ENCODE assay signal across 8 cellular contexts in the genomic region with DNA sequence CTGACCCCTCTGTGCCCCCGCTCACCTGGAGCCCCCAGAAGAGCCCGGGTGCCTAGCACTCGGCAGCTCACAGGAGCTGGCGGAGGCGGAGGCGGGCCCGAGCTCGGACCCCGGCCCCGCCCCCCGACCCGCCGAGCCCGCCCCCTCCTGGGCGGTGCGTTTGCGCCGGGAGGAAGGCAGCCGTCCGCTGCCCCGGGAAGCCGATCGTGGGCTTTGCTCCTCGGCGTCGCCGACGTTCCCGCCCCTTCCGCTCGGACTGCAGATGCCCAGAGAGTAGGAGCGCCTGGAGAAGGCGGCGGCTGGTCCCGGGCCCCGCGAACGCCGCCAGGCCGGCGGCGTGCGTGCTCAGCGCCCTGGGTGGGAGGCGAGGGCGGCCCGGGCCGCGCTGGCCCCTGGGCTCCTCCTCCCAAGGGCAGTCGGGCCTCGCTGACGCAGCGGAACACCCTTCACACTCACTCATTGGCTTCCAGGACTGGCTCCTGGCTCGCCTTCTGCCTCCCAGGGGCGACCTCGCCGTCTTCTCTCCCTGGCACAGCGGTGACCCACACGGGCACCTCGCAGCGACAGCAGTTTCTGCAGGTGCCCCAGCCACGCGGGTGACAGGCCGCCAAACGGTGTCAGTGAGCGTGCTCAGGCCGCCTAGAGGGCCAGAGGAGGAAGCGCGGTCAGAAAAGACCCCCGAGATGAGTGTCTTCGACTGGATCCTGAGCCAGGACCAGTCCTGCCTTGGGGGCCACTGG. TPM values are rescaled to one million over a fixed set of nuclear protein-coding genes. Genes with fewer than 3 reads are reported as not detected.
A peak's percentile ranks its signal among the peaks of the same experiment; 100 is the strongest.
DNase-seq lines count a peak whose midpoint lies in the region; ATAC-seq and TF ChIP-seq lines count a peak whose summit lies in the region.

A gene (minus strand): TSS at position 74 of the 740 bp plus-strand sequence. CDS start 415 bp downstream, outside the sequence.

- WGBS in esophagus, 2 donors: 0 to 1% methylated on average over 52 to 71 of the region's 71 CpGs

- no peaks in the 10 kb centered on the region for H3K27me3 Mint-ChIP-seq in CD8-positive, alpha-beta memory T cell
- no peaks in the 10 kb centered on the region for H3K27me3 Mint-ChIP-seq in activated T-cell treated with anti-CD3 and anti-CD28 coated beads, Interleukin-2, amount 50 U/mL, for 4 hours (ENCODE audit: low read depth)

- DNase-seq in CD8-positive, alpha-beta memory T cell: peak; percentile 76 to 86 (median 83)
- peak; percentile 50 for DNase-seq in HS-27A (ENCODE audit: low read depth)
- DNase-seq in PC-9: peak; percentile 57 to 95
- peak; percentile 76 for DNase-seq in activated T-cell treated with anti-CD3 and anti-CD28 coated beads, Interleukin-2, amount 50 U/mL, for 4 hours
- DNase-seq in stimulated activated CD8-positive, alpha-beta memory T cell treated with anti-CD3 and anti-CD28 coated beads, Interleukin-4, amount 100 ng/mL, for 48 hours: peak; percentile 90

- CTCF ChIA-PET in CD8-positive, alpha-beta memory T cell (lab: Charles Lee): interaction anchor here (1.1 to 1.3 kb wide), 2 partner anchors 8 to 10 kb away, joined by 3 to 8 read pairs; no protein-coding TSS in a partner anchor
- CTCF ChIA-PET in PC-9 (lab: Charles Lee): interaction anchor here (1.0 kb wide), 1 partner anchor 41 kb away, joined by 3 read pairs; a partner anchor contains a TSS

- H3F3A ChIP-seq in PC-9 (ENCODE audit: insufficient read depth, low read depth): peaks cover 12% of the 10 kb centered on the region; the same call in 1 of the 2 replicates

- H3K27ac ChIP-seq in CD8-positive, alpha-beta memory T cell (ENCODE audit: low read depth, low read length): peak within 1 kb of the TSS; percentile 80
- H3K27ac ChIP-seq in PC-9 (peak within 1 kb of the TSS; percentile 68), esophagus (ENCODE audit: low read depth in 2 of 2, low read length in 1 of 2) (peak within 1 kb of the TSS; percentile 94 to 97), muscle layer of colon (ENCODE audit: low read depth, low read length) (peak within 1 kb of the TSS; percentile 77)

- H3K4me3 ChIP-seq in CD8-positive, alpha-beta memory T cell (ENCODE audit: low read length): peak within 1 kb of the TSS; percentile 88
- H3K4me3 ChIP-seq in PC-9 (peak within 1 kb of the TSS; percentile 78), esophagus (ENCODE audit: low read depth in 1 of 2, low read length in 2 of 2) (peak within 1 kb of the TSS; percentile 72 to 82), muscle layer of colon (ENCODE audit: low read depth in 1 of 2, low read length in 2 of 2) (peak within 1 kb of the TSS; percentile 86 to 91)

- H3K36me3 ChIP-seq in CD8-positive, alpha-beta memory T cell (ENCODE audit: insufficient read depth, low read length): peaks cover 28% of the 10 kb centered on the region
- H3K36me3 ChIP-seq in PC-9 (ENCODE audit: low read depth): no peaks in the 10 kb centered on the region
- H3K36me3 ChIP-seq in esophagus (ENCODE audit: control insufficient read depth in 2 of 2, insufficient read depth in 2 of 2, low read length in 1 of 2): peaks cover 12 to 13% of the 10 kb centered on the region in 2 donors
- H3K36me3 ChIP-seq in muscle layer of colon (ENCODE audit: insufficient read depth, low read length): peaks cover 6% of the 10 kb centered on the region

- peak within 1 kb of the TSS; percentile 95 for H3K4me2 ChIP-seq in PC-9

- H3K79me2 ChIP-seq in PC-9 (ENCODE audit: low read depth): no peaks in the 10 kb centered on the region

- POLR2A ChIA-PET in CD8-positive, alpha-beta memory T cell (lab: Charles Lee): interaction anchor here (0.6 to 1.8 kb wide), 7 partner anchors 9 to 91 kb away, joined by 3 to 12 read pairs (median 4); a partner anchor contains a TSS
- POLR2A ChIA-PET in PC-9 (lab: Charles Lee; ENCODE audit: unreplicated experiment): interaction anchor here (0.5 to 1.3 kb wide), 7 partner anchors 9 to 221 kb away, joined by 3 to 31 read pairs (median 4); a partner anchor contains a TSS

- peaks cover 21 to 46% (median 27%) of the 10 kb centered on the region in 3 donors for H3K4me1 Mint-ChIP-seq in CD8-positive, alpha-beta memory T cell
- peaks cover 30% of the 10 kb centered on the region for H3K4me1 Mint-ChIP-seq in activated T-cell treated with anti-CD3 and anti-CD28 coated beads, Interleukin-2, amount 50 U/mL, for 4 hours (ENCODE audit: low read depth)

- ATAC-seq in GM19452 (IDR thresholded peaks at IDR 0.05; ENCODE audit: unreplicated experiment): peak; percentile 73
- peak; percentile 91 to 92 for ATAC-seq in activated T-cell treated with anti-CD3 and anti-CD28 coated beads, Interleukin-2, amount 50 U/mL, for 4 hours

- H3K9me3 ChIP-seq in CD8-positive, alpha-beta memory T cell (ENCODE audit: low read length): no peaks in the 10 kb centered on the region
- no peaks in the 10 kb centered on the region for H3K9me3 ChIP-seq in PC-9 (ENCODE audit: insufficient read depth, low read depth)
- H3K9me3 ChIP-seq in esophagus (ENCODE audit: control insufficient read depth in 2 of 2, insufficient read depth in 1 of 2, low read depth in 1 of 2, low read length in 1 of 2): no peaks in the 10 kb centered on the region
- no peaks in the 10 kb centered on the region for H3K9me3 ChIP-seq in muscle layer of colon (ENCODE audit: low read length)

- peaks cover 35% of the 10 kb centered on the region for H3K4me1 ChIP-seq in CD8-positive, alpha-beta memory T cell (ENCODE audit: insufficient read depth, low read length)
- 0 out of 2 replicates have a peak, but pooled peaks cover 5% of the 10 kb centered on the region for H3K4me1 ChIP-seq in PC-9 (replicated peaks; ENCODE audit: insufficient read depth)
- H3K4me1 ChIP-seq in esophagus (ENCODE audit: control insufficient read depth in 2 of 2, insufficient read depth in 2 of 2, low read length in 1 of 2): peaks cover 6 to 10% of the 10 kb centered on the region in 2 donors
- H3K4me1 ChIP-seq in muscle layer of colon (ENCODE audit: insufficient read depth, low read length): peaks cover 8% of the 10 kb centered on the region

- BruUV-seq in PC-9 (replicated peaks; lab: Mats Ljungman, UMichigan): no TSS peak

- no peaks in the 10 kb centered on the region for H4K20me1 ChIP-seq in PC-9 (ENCODE audit: insufficient read depth)

- H2AFZ ChIP-seq in PC-9: peak within 1 kb of the TSS; percentile 83

- no peaks in the 10 kb centered on the region for H3K27me3 ChIP-seq in CD8-positive, alpha-beta memory T cell (ENCODE audit: insufficient read depth, low read length, poor library complexity, severe bottlenecking)
- H3K27me3 ChIP-seq in PC-9 (ENCODE audit: insufficient read depth, low read depth): no peaks in the 10 kb centered on the region
- no peaks in the 10 kb centered on the region for H3K27me3 ChIP-seq in esophagus (ENCODE audit: control insufficient read depth in 1 of 2, insufficient read depth in 2 of 2, low read length in 2 of 2)
- no peaks in the 10 kb centered on the region for H3K27me3 ChIP-seq in muscle layer of colon (ENCODE audit: control insufficient read depth in 1 of 2, insufficient read depth in 2 of 2, low read length in 2 of 2)

- peak within 1 kb of the TSS; percentile 91 to 99 (median 95) for H3K4me3 Mint-ChIP-seq in CD8-positive, alpha-beta memory T cell
- H3K4me3 Mint-ChIP-seq in activated T-cell treated with anti-CD3 and anti-CD28 coated beads, Interleukin-2, amount 50 U/mL, for 4 hours: peak within 1 kb of the TSS; percentile 92

- no peak; the same call in 1 of the 2 replicates for TF ChIP-seq CTCF in PC-9 (conservative IDR thresholded peaks at IDR 0.05)

- peak within 1 kb of the TSS; percentile 68 for H3K9ac ChIP-seq in muscle layer of colon (ENCODE audit: low read length)

- H3K36me3 Mint-ChIP-seq in CD8-positive, alpha-beta memory T cell: peaks cover 0 to 38% (median 3%) of the 10 kb centered on the region in 3 donors
- peaks cover 8% of the 10 kb centered on the region for H3K36me3 Mint-ChIP-seq in activated T-cell treated with anti-CD3 and anti-CD28 coated beads, Interleukin-2, amount 50 U/mL, for 4 hours (ENCODE audit: insufficient read depth)

- no peaks in the 10 kb centered on the region for H3K9me3 Mint-ChIP-seq in CD8-positive, alpha-beta memory T cell
- H3K9me3 Mint-ChIP-seq in activated T-cell treated with anti-CD3 and anti-CD28 coated beads, Interleukin-2, amount 50 U/mL, for 4 hours: no peaks in the 10 kb centered on the region

- intact Hi-C loops in PC-9 (cut with micrococcal nuclease; ENCODE audit: unreplicated experiment): loop anchor here (1.0 to 2.0 kb wide), 3 partner anchors 10 to 164 kb away; a partner anchor contains a TSS

- no peaks in the 10 kb centered on the region for H3K9me2 ChIP-seq in PC-9 (ENCODE audit: insufficient read depth)

- H3K27ac Mint-ChIP-seq in CD8-positive, alpha-beta memory T cell: peak within 1 kb of the TSS; percentile 90 to 98 (median 96)

RNA-seq across cellular contexts. Expression of the gene that starts here (rescaled TPM):
- 10 to 100 TPM; 79.1 to 81.6 TPM for total RNA-seq in CD8-positive, alpha-beta memory T cell
- 152 TPM for polyA plus RNA-seq in CD8-positive, alpha-beta memory T cell
- 53.0 and 64.5 TPM in 2 replicates for total RNA-seq in PC-9 (2021)
- total RNA-seq in activated T-cell treated with anti-CD3 and anti-CD28 coated beads, Interleukin-2, amount 50 U/mL, for 4 hours: 10 to 100 TPM; 67.7 to 69.1 (median 68.9) TPM
- 10 to 100 TPM; 24.7 to 31.0 TPM for polyA plus RNA-seq in esophagus

Comparison
In these comparisons a context has a peak if more than half of its experiments do, and no peak if none do; other contexts are left out.
1. Peak in every context shown above with its lines: DNase-seq, ATAC-seq, H3K4me3 ChIP-seq and H3K27ac ChIP-seq.